21 cellular contexts compared by ENCODE assay signal in genomic region chr10:104642001-104642270, GRCh38. TPM values are rescaled to one million over a fixed set of nuclear protein-coding genes. Genes with fewer than 3 reads are reported as not detected.
DNase-seq lines count a peak whose midpoint lies in the region; FAIRE-seq and TF ChIP-seq lines count a peak whose summit lies in the region.
"Had no signal": no experiment of that assay in that cellular context is flagged by ENCODE, and none has a peak within 500 bp of the region (broad histone marks: within the 10 kb centered on the region; RNA-seq: fewer than 3 reads in every experiment).

No MANE protein-coding gene starts in this region.

- H3K9me3 ChIP-seq in H1 (ENCODE audit: insufficient read depth in 2 of 2, low read depth in 1 of 2, low read length in 1 of 2), result no peaks in the 10 kb centered on the region
- no peaks in the 10 kb centered on the region for H3K9me3 ChIP-seq in transverse colon
- no peaks in the 10 kb centered on the region for H3K9me3 ChIP-seq in colonic mucosa
- H3K9me3 ChIP-seq: psoas muscle had no signal

- H3K4me3 ChIP-seq in H1 (ENCODE audit: extremely low read depth in 1 of 4, insufficient read depth in 2 of 4, low read depth in 3 of 4, low read length in 4 of 4) (peak overlapping the region; percentile 32 to 69 (median 56); a peak in 7 of 8 replicates), transverse colon (peak overlapping the region in 3 of 4 donors; percentile 9 to 28 (median 14)), colonic mucosa (no peak overlapping the region)
- H3K4me3 ChIP-seq: psoas muscle had no signal

- no peak overlapping the region for H3K56ac ChIP-seq in H1 (replicated peaks; ENCODE audit: insufficient read length, low read depth, low read length)

- TF ChIP-seq RAD21 in H1 (IDR thresholded peaks at IDR 0.05 in 1 of 2, conservative IDR thresholded peaks at IDR 0.05 in 1 of 2; ENCODE audit: low read depth in 2 of 2, low read length in 2 of 2), result no peak

- TF ChIP-seq POLR2A in H1 (IDR thresholded peaks at IDR 0.05; ENCODE audit: control extremely low read depth in 1 of 2, low read depth in 2 of 2, low read length in 2 of 2) (no peak), transverse colon (IDR thresholded peaks at IDR 0.05) (no peak)

- no peaks in the 10 kb centered on the region for H3K79me2 ChIP-seq in H1 (ENCODE audit: control insufficient read depth in 1 of 2, insufficient read depth in 2 of 2, low read length in 2 of 2)

- intact Hi-C loops in activated naive CD4-positive, alpha-beta T cell treated with anti-CD3 and anti-CD28 coated beads for 36 hours (cut with micrococcal nuclease), result loop anchor here (10.0 kb wide), 1 partner anchor 633 kb away; no protein-coding TSS in a partner anchor
- intact Hi-C loops in transverse colon (cut with DNase I; ENCODE audit: low total_unique reads), result no loop called here
- intact Hi-C loops in colonic mucosa (cut with DNase I), result no loop called here

- CTCF ChIA-PET in activated naive CD4-positive, alpha-beta T cell treated with anti-CD3 and anti-CD28 coated beads for 36 hours (lab: Charles Lee), result interaction anchor here (0.6 to 1.2 kb wide), 2 partner anchors 18 to 241 kb away, joined by 3 read pairs; no protein-coding TSS in a partner anchor
- CTCF ChIA-PET in activated naive CD4-positive, alpha-beta T cell treated with anti-CD3 and anti-CD28 coated beads, Interleukin-2, amount 10 ng/mL, durations not matched to agents 7 days and 5 days (lab: Charles Lee), result no interaction called here
- CTCF ChIA-PET in H1 (lab: Charles Lee; ENCODE audit: partially characterized antibody), result interaction anchor here (0.9 to 1.5 kb wide), 3 partner anchors 8 to 52 kb away, joined by 3 to 4 read pairs (median 3); no protein-coding TSS in a partner anchor

- TF ChIP-seq CTCF in H1 (IDR thresholded peaks at IDR 0.05; ENCODE audit: control extremely low read depth in 1 of 3, insufficient read depth in 1 of 3, low read depth in 1 of 3, low read length in 3 of 3) (no peak), mesothelial cell of epicardium (IDR thresholded peaks at IDR 0.05; ENCODE audit: unreplicated experiment) (no peak), transverse colon (IDR thresholded peaks at IDR 0.05) (no peak), colonic mucosa (IDR thresholded peaks at IDR 0.05) (no peak)

- POLR2A ChIA-PET in H1 (lab: Charles Lee; ENCODE audit: partially characterized antibody), result no interaction called here

- H4K91ac ChIP-seq in H1 (replicated peaks; ENCODE audit: insufficient read length, low read length), result no peak overlapping the region

- peak overlapping the region; percentile 69 to 98 for H3K4me2 ChIP-seq in H1 (ENCODE audit: insufficient read depth in 1 of 2, low read depth in 2 of 2, low read length in 2 of 2)

- no peak overlapping the region for H3K23ac ChIP-seq in H1 (ENCODE audit: insufficient read length)

- no peaks in the 10 kb centered on the region for H3K79me1 ChIP-seq in H1 (ENCODE audit: low read depth, low read length)

- H4K8ac ChIP-seq in H1 (ENCODE audit: extremely low read depth, insufficient read depth, low read length), result 0 out of 2 replicates have a peak overlapping the region, but pooled peaks have one; percentile 17

- no peak overlapping the region for H3K27ac Mint-ChIP-seq in activated naive CD4-positive, alpha-beta T cell treated with anti-CD3 and anti-CD28 coated beads for 36 hours
- H3K27ac Mint-ChIP-seq in activated naive CD4-positive, alpha-beta T cell treated with anti-CD3 and anti-CD28 coated beads, Interleukin-2, amount 10 ng/mL, durations not matched to agents 7 days and 5 days, result no peak overlapping the region
- H3K27ac Mint-ChIP-seq in mesothelial cell of epicardium, result no peak overlapping the region
- H3K27ac Mint-ChIP-seq: natural killer cell; T-helper 1 cell treated with Interleukin-12 subunit alpha and Interleukin-12 subunit beta and Interleukin-4 antibody, amounts not matched to agents 30 μg/mL and 1 μg/mL, for 36 hours had no signal

- H3K4me1 Mint-ChIP-seq in activated naive CD4-positive, alpha-beta T cell treated with anti-CD3 and anti-CD28 coated beads for 36 hours (ENCODE audit: low read depth), result peaks cover 13% of the 10 kb centered on the region
- H3K4me1 Mint-ChIP-seq in activated naive CD4-positive, alpha-beta T cell treated with anti-CD3 and anti-CD28 coated beads, Interleukin-2, amount 10 ng/mL, durations not matched to agents 7 days and 5 days, result peaks cover 2% of the 10 kb centered on the region
- H3K4me1 Mint-ChIP-seq in mesothelial cell of epicardium, result peaks cover 23% of the 10 kb centered on the region

- no peak overlapping the region for H2BK5ac ChIP-seq in H1 (ENCODE audit: low read depth, low read length)

- no peak overlapping the region for H2BK15ac ChIP-seq in H1 (ENCODE audit: low read length)

- H4K20me1 ChIP-seq in H1 (replicated peaks in 1 of 2; ENCODE audit: control insufficient read depth in 1 of 2, insufficient read depth in 2 of 2, low read length in 2 of 2), result no peaks in the 10 kb centered on the region

- H3K18ac ChIP-seq in H1 (ENCODE audit: extremely low read depth, low read length), result no peak overlapping the region

- H2AFZ ChIP-seq in H1 (ENCODE audit: low read length), result no peak overlapping the region

- peaks cover 30% of the 10 kb centered on the region for H3K23me2 ChIP-seq in H1 (ENCODE audit: low read depth, low read length)

- no peaks in the 10 kb centered on the region for H3K36me3 Mint-ChIP-seq in activated naive CD4-positive, alpha-beta T cell treated with anti-CD3 and anti-CD28 coated beads for 36 hours (ENCODE audit: low read depth)
- H3K36me3 Mint-ChIP-seq in activated naive CD4-positive, alpha-beta T cell treated with anti-CD3 and anti-CD28 coated beads, Interleukin-2, amount 10 ng/mL, durations not matched to agents 7 days and 5 days, result no peaks in the 10 kb centered on the region
- no peaks in the 10 kb centered on the region for H3K36me3 Mint-ChIP-seq in mesothelial cell of epicardium
- H3K36me3 Mint-ChIP-seq: CD14-positive monocyte, natural killer cell had no signal

- H3K9ac ChIP-seq in H1 (replicated peaks in 1 of 4; ENCODE audit: extremely low read depth in 1 of 4, low read depth in 3 of 4, low read length in 3 of 4) (no peak overlapping the region), colonic mucosa (ENCODE audit: low read depth in 2 of 2, low read length in 2 of 2) (no peak overlapping the region)

- no peak overlapping the region for H2BK12ac ChIP-seq in H1 (ENCODE audit: low read depth, low read length)

- H2AK5ac ChIP-seq in H1 (ENCODE audit: low read depth, low read length), result no peak overlapping the region

- DNase-seq in activated naive CD4-positive, alpha-beta T cell treated with anti-CD3 and anti-CD28 coated beads for 36 hours, result peak; percentile 5
- DNase-seq in activated naive CD4-positive, alpha-beta T cell treated with anti-CD3 and anti-CD28 coated beads, Interleukin-2, amount 10 ng/mL, durations not matched to agents 7 days and 5 days, result no peak
- DNase-seq in H1 (ENCODE audit: low read depth in 1 of 2, low spot score in 2 of 2) (no peak), mesothelial cell of epicardium (ENCODE audit: low spot score in 2 of 2, unreplicated experiment in 2 of 2) (no peak), transverse colon (no peak), RKO (ENCODE audit: low spot score) (no peak), colonic mucosa (no peak), NCI-H128 (lab: John Stamatoyannopoulos, UW; ENCODE audit: unreplicated experiment) (no peak)
- DNase-seq: activated naive CD4-positive, alpha-beta T cell treated with anti-CD3 and anti-CD28 coated beads, Interleukin-2, amount 50 U/mL, for 16 hours; brain microvascular endothelial cell; GOT3; natural killer cell; NCI-H2081 treated with DMSO at 0.1 percent for 48 hours; NCI-H510A; psoas muscle had no signal

- H2BK120ac ChIP-seq in H1 (replicated peaks; ENCODE audit: low read depth, low read length), result no peak overlapping the region

- H4K5ac ChIP-seq in H1 (ENCODE audit: insufficient read length, low read depth, low read length), result no peak overlapping the region

- TF ChIP-seq EP300 in H1 (IDR thresholded peaks at IDR 0.05; ENCODE audit: borderline replicate concordance in 1 of 2, low read depth in 2 of 2, low read length in 2 of 2) (no peak), transverse colon (IDR thresholded peaks at IDR 0.05; ENCODE audit: low read depth) (no peak)

- no peak overlapping the region for H3K14ac ChIP-seq in H1 (ENCODE audit: insufficient read length)

- no peak overlapping the region for H3K4ac ChIP-seq in H1 (replicated peaks; ENCODE audit: insufficient read length, low read depth, low read length)

- no peak for FAIRE-seq in H1 (lab: Jason Lieb, UNC)
- FAIRE-seq: islet of Langerhans had no signal

- no peak overlapping the region for H2BK20ac ChIP-seq in H1 (ENCODE audit: low read length)

- H3K27ac ChIP-seq in H1 (ENCODE audit: low read depth, low read length), result no peak overlapping the region
- no peak overlapping the region for H3K27ac ChIP-seq in transverse colon
- no peak overlapping the region for H3K27ac ChIP-seq in colonic mucosa
- H3K27ac ChIP-seq: brain microvascular endothelial cell, psoas muscle had no signal

- H3K9me3 Mint-ChIP-seq in activated naive CD4-positive, alpha-beta T cell treated with anti-CD3 and anti-CD28 coated beads for 36 hours, result no peaks in the 10 kb centered on the region
- no peaks in the 10 kb centered on the region for H3K9me3 Mint-ChIP-seq in activated naive CD4-positive, alpha-beta T cell treated with anti-CD3 and anti-CD28 coated beads, Interleukin-2, amount 10 ng/mL, durations not matched to agents 7 days and 5 days
- H3K9me3 Mint-ChIP-seq in mesothelial cell of epicardium, result no peaks in the 10 kb centered on the region
- H3K9me3 Mint-ChIP-seq: natural killer cell; T-helper 1 cell treated with Interleukin-12 subunit alpha and Interleukin-12 subunit beta and Interleukin-4 antibody, amounts not matched to agents 30 μg/mL and 1 μg/mL, for 36 hours had no signal

- H3K4me3 Mint-ChIP-seq in activated naive CD4-positive, alpha-beta T cell treated with anti-CD3 and anti-CD28 coated beads for 36 hours, result no peak overlapping the region
- no peak overlapping the region for H3K4me3 Mint-ChIP-seq in activated naive CD4-positive, alpha-beta T cell treated with anti-CD3 and anti-CD28 coated beads, Interleukin-2, amount 10 ng/mL, durations not matched to agents 7 days and 5 days
- peak overlapping the region; percentile 41 for H3K4me3 Mint-ChIP-seq in mesothelial cell of epicardium
- H3K4me3 Mint-ChIP-seq: natural killer cell; T-helper 1 cell treated with Interleukin-12 subunit alpha and Interleukin-12 subunit beta and Interleukin-4 antibody, amounts not matched to agents 30 μg/mL and 1 μg/mL, for 36 hours had no signal

- H3K27me3 ChIP-seq in H1 (replicated peaks in 1 of 4; ENCODE audit: control insufficient read depth in 3 of 4, extremely low read depth in 1 of 4, insufficient read depth in 3 of 4, low read length in 3 of 4) (peaks cover 33 to 69% (median 64%) of the 10 kb centered on the region in 4 experiments), transverse colon (peaks cover 68% of the 10 kb centered on the region), colonic mucosa (peaks cover 36% of the 10 kb centered on the region)

- H3K36me3 ChIP-seq in H1 (ENCODE audit: control insufficient read depth in 2 of 4, insufficient read depth in 4 of 4, low read length in 3 of 4), result peaks cover 0 to 4% (median 0%) of the 10 kb centered on the region in 4 experiments; a peak in 1 of 8 replicates
- no peaks in the 10 kb centered on the region for H3K36me3 ChIP-seq in transverse colon
- no peaks in the 10 kb centered on the region for H3K36me3 ChIP-seq in colonic mucosa
- H3K36me3 ChIP-seq: brain microvascular endothelial cell had no signal

- in situ Hi-C loops in transverse colon (cut with MboI; ENCODE audit: low pct_ligation_motif_present in 1 of 4, low pct_unique_long_range_greater_than_20kb in 1 of 4, low sequenced_read_pairs in 3 of 4), result no loop called here

- H3K4me1 ChIP-seq in H1 (replicated peaks in 1 of 4; ENCODE audit: control insufficient read depth in 3 of 4, insufficient read depth in 4 of 4, low read length in 3 of 4), result peaks cover 0 to 18% (median 7%) of the 10 kb centered on the region in 4 experiments; a peak in 4 of 7 replicates
- peaks cover 0 to 16% (median 2%) of the 10 kb centered on the region in 4 donors for H3K4me1 ChIP-seq in transverse colon
- H3K4me1 ChIP-seq in colonic mucosa, result no peaks in the 10 kb centered on the region
- H3K4me1 ChIP-seq: psoas muscle had no signal

- 0% methylated on average over 5 of the region's 14 CpGs; no CpG with 5 or more reads in 1 of the 2 experiments for WGBS in H1 (ENCODE audit: extremely low coverage in 1 of 2, insufficient coverage in 1 of 2, insufficient read length in 1 of 2, insufficient replicate concordance in 2 of 2, low coverage in 1 of 2, low lambda C conversion rate in 2 of 2, missing lambda C conversion rate in 1 of 2), 2 experiments
- WGBS in transverse colon (ENCODE audit: low coverage in 1 of 2), 2 donors, result 12 to 20% methylated on average over 5 to 14 of the region's 14 CpGs

- H3K27me3 Mint-ChIP-seq in activated naive CD4-positive, alpha-beta T cell treated with anti-CD3 and anti-CD28 coated beads for 36 hours (ENCODE audit: low read depth), result peaks cover 65% of the 10 kb centered on the region
- peaks cover 92% of the 10 kb centered on the region for H3K27me3 Mint-ChIP-seq in activated naive CD4-positive, alpha-beta T cell treated with anti-CD3 and anti-CD28 coated beads, Interleukin-2, amount 10 ng/mL, durations not matched to agents 7 days and 5 days
- peaks cover 93% of the 10 kb centered on the region for H3K27me3 Mint-ChIP-seq in mesothelial cell of epicardium (ENCODE audit: low read depth)

RNA-seq across cellular contexts. Expression of gene SORCS3, which starts 0.8 kb away (rescaled TPM):
- not detected for total RNA-seq in activated naive CD4-positive, alpha-beta T cell treated with anti-CD3 and anti-CD28 coated beads for 36 hours
- total RNA-seq in H1 (2021; fragmentation: NEBNext Ultra II Directional; extraction: Animal tissue kit (Norgen Biotek cat#: 25700)), result 0.82 and 0.88 TPM in 2 replicates
- polyA plus RNA-seq in H1 (2011; rRNA removed), result 0.25 and 0.26 TPM in 2 replicates
- polyA plus RNA-seq in H1 (2011; cell fraction: cytosol; rRNA removed), result 0.32 TPM
- polyA plus RNA-seq in H1 (2011; cell fraction: nucleus; rRNA removed), result 0.67 TPM
- 0.20 to 0.30 TPM (median 0.27 TPM) in 4 replicates for polyA plus RNA-seq in H1 (2012, experiment 1 of 2)
- polyA plus RNA-seq in H1 (2012, experiment 2 of 2), result not detected
- 0.49 TPM for polyA plus RNA-seq in H1 (2013, experiment 1 of 2)
- polyA plus RNA-seq in H1 (2013, experiment 2 of 2), result 0.52 TPM
- 0.80 and 1.5 TPM in 2 replicates for polyA minus RNA-seq in H1 (2011; rRNA and poly(A)+ RNA removed)
- polyA minus RNA-seq in H1 (2011; cell fraction: cytosol; rRNA and poly(A)+ RNA removed), result 0.73 TPM
- polyA minus RNA-seq in H1 (2011; cell fraction: nucleus; rRNA and poly(A)+ RNA removed), result 1.9 TPM
- total RNA-seq in mesothelial cell of epicardium (0.04 to 0.11 TPM (median 0.09 TPM) in 3 replicates), transverse colon (under 1 TPM in 2 of 4 donors, not detected in 2; 0.14 to 0.32 TPM), colonic mucosa (under 1 TPM in 1 of 2 donors, not detected in 1; 0.08 TPM)
- total RNA-seq: A673, dermis microvascular lymphatic vessel endothelial cell, lung microvascular endothelial cell, psoas muscle had no signal
- polyA plus RNA-seq: CD14-positive monocyte had no signal
